Comparison of ENCODE assay signal across 21 cellular contexts in genomic region chr22:32130464-32130863, GRCh38. TPM values are rescaled to one million over a fixed set of nuclear protein-coding genes. Genes with fewer than 3 reads are reported as not detected.
"Had no signal": no experiment of that assay in that cellular context is flagged by ENCODE, and none has a peak within 500 bp of the region (broad histone marks: within the 10 kb centered on the region; RNA-seq: fewer than 3 reads in every experiment).

No MANE protein-coding gene starts in this region.

- H3K27ac ChIP-seq: esophagus squamous epithelium, lower lobe of right lung, right atrium auricular region, tibial artery, uterus had no signal

- H3K4me3 ChIP-seq: esophagus squamous epithelium, lower lobe of right lung, right atrium auricular region, tibial artery, uterus had no signal

- DNase-seq: activated CD4-positive, alpha-beta T cell treated with anti-CD3 and anti-CD28 coated beads, Interleukin-2, amount 50 U/mL, for 1 hour; activated gamma-delta T cell; activated T-cell treated with anti-CD3 and anti-CD28 coated beads, Interleukin-2, amount 50 U/mL, for 72 hours; effector CD8-positive, alpha-beta T cell; esophagus squamous epithelium; lower lobe of right lung; nephron progenitor cell; nucleus accumbens; stimulated activated CD4-positive, alpha-beta T cell treated with anti-CD3 and anti-CD28 coated beads, Interleukin-2, amount 100 ng/mL, for 24 hours; stimulated activated naive CD8-positive, alpha-beta T cell treated with anti-CD3 and anti-CD28 coated beads, Interleukin-15, Interleukin-2, amounts not matched to agents 100 U/mL and 50 U/mL, for 24 hours; substantia nigra; T-helper 1 cell; T1000; tibial artery; uterus had no signal

RNA-seq across cellular contexts. Expression of gene C22orf42, which starts 28.6 kb away (rescaled TPM):
- total RNA-seq: activated CD8-positive, alpha-beta memory T cell treated with anti-CD3 and anti-CD28 coated beads for 36 hours; activated T-cell treated with anti-CD3 and anti-CD28 coated beads, Interleukin-2, amount 50 U/mL, for 72 hours; astrocyte; bronchial epithelial cell; esophagus squamous epithelium; lower lobe of right lung; myocyte; right atrium auricular region; uterus had no signal
- polyA plus RNA-seq: keratinocyte had no signal
